In the genomic region with DNA sequence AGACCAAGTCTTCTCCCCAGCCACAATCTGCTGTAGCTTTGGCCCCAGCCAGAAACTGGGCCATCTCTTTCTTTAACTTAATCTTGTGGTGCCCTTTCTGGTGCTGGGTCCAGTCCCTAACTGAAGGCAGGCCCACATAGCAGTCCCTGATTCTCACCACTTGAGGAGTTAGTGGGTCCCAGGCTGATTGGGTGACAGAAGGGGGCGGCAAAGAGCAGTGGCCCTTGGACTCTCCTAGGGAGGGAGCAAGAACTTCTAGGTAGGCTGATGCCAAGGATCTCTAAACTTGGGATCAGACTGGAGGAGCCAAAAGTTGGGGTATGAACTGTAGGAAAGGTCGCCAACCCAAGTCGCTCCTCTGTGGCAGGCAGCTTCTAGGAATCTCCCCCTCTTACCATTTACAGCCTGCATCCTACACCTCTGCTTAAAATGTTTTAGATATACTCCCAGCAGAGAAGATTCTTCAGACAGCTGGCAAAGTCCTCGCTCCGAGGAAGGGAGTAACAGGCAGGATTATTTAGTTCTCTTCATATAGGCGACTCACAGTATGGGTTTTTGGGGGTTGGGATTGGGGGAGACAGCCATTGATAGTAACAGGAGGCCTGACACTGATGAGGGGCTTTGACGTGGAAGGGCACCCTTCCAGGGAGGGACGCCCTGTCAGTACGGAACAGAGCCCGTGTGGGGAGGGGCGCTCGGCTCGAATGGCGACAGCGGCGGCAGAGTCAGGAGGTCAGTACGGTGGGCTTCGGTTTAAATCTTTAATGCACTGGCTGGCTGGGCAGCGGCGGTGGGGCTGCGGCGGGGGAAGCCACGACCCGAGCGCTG, we compare ENCODE assay signal across 8 cellular contexts. TPM values are rescaled to one million over a fixed set of nuclear protein-coding genes. Genes with fewer than 3 reads are reported as not detected.
DNase-seq lines count a peak whose midpoint lies in the region; ATAC-seq and TF ChIP-seq lines count a peak whose summit lies in the region.

No MANE protein-coding gene starts in this region.

- TF ChIP-seq CTCF in neural progenitor cell (IDR thresholded peaks at IDR 0.05) = peak; percentile 92
- TF ChIP-seq CTCF in suprapubic skin (IDR thresholded peaks at IDR 0.05) = peak; percentile 83 to 87

- peak overlapping the region; percentile 89 for H3K4me2 ChIP-seq in neural progenitor cell

- H3K27me3 ChIP-seq in ACC112 (ENCODE audit: insufficient read depth, low read length) (no peaks in the 10 kb centered on the region), neural progenitor cell (no peaks in the 10 kb centered on the region), suprapubic skin (no peaks in the 10 kb centered on the region)

- H3K9me3 ChIP-seq in neural progenitor cell (ENCODE audit: low read depth) (no peaks in the 10 kb centered on the region), suprapubic skin (no peaks in the 10 kb centered on the region)

- H3K4me1 Mint-ChIP-seq in neural progenitor cell = peaks cover 10% of the 10 kb centered on the region

- peaks cover 4% of the 10 kb centered on the region for H3K9me3 Mint-ChIP-seq in neural progenitor cell

- H2AFZ ChIP-seq in ACC112 (ENCODE audit: low read length, unreplicated experiment) = peak overlapping the region; percentile 63
- H2AFZ ChIP-seq in neural progenitor cell (replicated peaks) = peak overlapping the region; percentile 77

- ATAC-seq in GM18502 (IDR thresholded peaks at IDR 0.05; ENCODE audit: poor library complexity, unreplicated experiment) (peak; percentile 58), HG03342 (IDR thresholded peaks at IDR 0.05; ENCODE audit: unreplicated experiment) (peak; percentile 62)

- peak; percentile 80 for DNase-seq in RPMI8226
- DNase-seq in activated naive CD4-positive, alpha-beta T cell (lab: John Stamatoyannopoulos, UW) = peak in 3 of 4 experiments; percentile 8 to 34 (median 28)
- peak; percentile 57 for DNase-seq in foreskin melanocyte
- peak; percentile 86 for DNase-seq in neural progenitor cell (ENCODE audit: low spot score)
- peak; percentile 91 to 92 for DNase-seq in suprapubic skin (ENCODE audit: low spot score in 2 of 2)

- H3F3A ChIP-seq in neural progenitor cell (ENCODE audit: low read depth) = peaks cover 16% of the 10 kb centered on the region

- H3K9ac ChIP-seq in neural progenitor cell = no peak overlapping the region

- peaks cover 8% of the 10 kb centered on the region for H3K27me3 Mint-ChIP-seq in neural progenitor cell (ENCODE audit: insufficient read depth, low read depth)

- H3K36me3 ChIP-seq in ACC112 (ENCODE audit: insufficient read depth, low read length) (peaks cover 18% of the 10 kb centered on the region), neural progenitor cell (no peaks in the 10 kb centered on the region), suprapubic skin (peaks cover 27% of the 10 kb centered on the region)

- H4K20me1 ChIP-seq in neural progenitor cell (ENCODE audit: low read depth) = peaks cover 14% of the 10 kb centered on the region

- peak overlapping the region; percentile 93 for H3K27ac Mint-ChIP-seq in neural progenitor cell

- peak overlapping the region; percentile 95 for H3K4me3 ChIP-seq in ACC112 (ENCODE audit: low read depth, low read length)
- peak overlapping the region; percentile 67 for H3K4me3 ChIP-seq in neural progenitor cell
- H3K4me3 ChIP-seq in suprapubic skin = peak overlapping the region; percentile 62

- H3K27ac ChIP-seq in ACC112 (ENCODE audit: low read depth, low read length) (peak overlapping the region; percentile 36; the same call in 1 of the 2 replicates), neural progenitor cell (no peak overlapping the region), suprapubic skin (peak overlapping the region; percentile 94)

- no peak for TF ChIP-seq EP300 in suprapubic skin (IDR thresholded peaks at IDR 0.05)

- peaks cover 6% of the 10 kb centered on the region for H3K4me1 ChIP-seq in ACC112 (ENCODE audit: control insufficient read depth, insufficient read depth, low read length, unreplicated experiment)
- H3K4me1 ChIP-seq in neural progenitor cell = peaks cover 4% of the 10 kb centered on the region
- H3K4me1 ChIP-seq in suprapubic skin = peaks cover 69% of the 10 kb centered on the region

- H3K4me3 Mint-ChIP-seq in neural progenitor cell = peak overlapping the region; percentile 93

- no peak for TF ChIP-seq POLR2A in suprapubic skin (IDR thresholded peaks at IDR 0.05)

- 17% methylated on average over 10 of the region's 25 CpGs for WGBS in suprapubic skin

- H3K79me2 ChIP-seq in ACC112 (ENCODE audit: control insufficient read depth, insufficient read depth, low read length, unreplicated experiment) = peaks cover 21% of the 10 kb centered on the region
- H3K79me2 ChIP-seq in neural progenitor cell (ENCODE audit: low read depth) = peaks cover 17% of the 10 kb centered on the region

- H3K36me3 Mint-ChIP-seq in neural progenitor cell = peaks cover 15% of the 10 kb centered on the region

RNA-seq across cellular contexts. Expression of a gene that starts 2.0 kb away (rescaled TPM):
- total RNA-seq in neural progenitor cell (ENCODE audit: low replicate concordance) (0.37 and 0.67 TPM in 2 replicates), suprapubic skin (100 to 1,000 TPM; 169 to 357 (median 233) TPM)

RNA-seq across cellular contexts. Expression of a gene that starts 12.5 kb away (rescaled TPM):
- 11.4 and 12.7 TPM in 2 replicates for total RNA-seq in neural progenitor cell (ENCODE audit: low replicate concordance)
- total RNA-seq in suprapubic skin = 100 to 1,000 TPM in 1 of 4 donors, 10 to 100 TPM in 3; 23.4 to 114 (median 39.3) TPM

RNA-seq across cellular contexts. Expression of a gene that starts 18.0 kb away (rescaled TPM):
- total RNA-seq in neural progenitor cell (ENCODE audit: low replicate concordance) = 32.1 and 43.7 TPM in 2 replicates
- 100 to 1,000 TPM in 1 of 4 donors, 10 to 100 TPM in 3; 47.6 to 182 (median 77.6) TPM for total RNA-seq in suprapubic skin

RNA-seq across cellular contexts. Expression of a gene that starts 26.6 kb away (rescaled TPM):
- not detected in 2 replicates for total RNA-seq in neural progenitor cell (ENCODE audit: low replicate concordance)
- total RNA-seq in suprapubic skin = 1 to 10 TPM; 1.3 to 5.4 (median 3.3) TPM

RNA-seq across cellular contexts. Expression of a gene that starts 26.9 kb away (rescaled TPM):
- total RNA-seq in neural progenitor cell (ENCODE audit: low replicate concordance) = 37.8 and 108 TPM in 2 replicates
- total RNA-seq in suprapubic skin = 100 to 1,000 TPM in 3 of 4 donors, 10 to 100 TPM in 1; 78.5 to 111 (median 109) TPM

Comparison
In these comparisons a context has a peak if more than half of its experiments do, and no peak if none do; other contexts are left out.
1. DNase-seq: peak in every context shown above with its lines; median percentile 92 in suprapubic skin; 86 in neural progenitor cell; 80 in RPMI8226; 57 in foreskin melanocyte; 28 in activated naive CD4-positive, alpha-beta T cell.
2. RNA of a gene that starts 2.0 kb away (total RNA-seq): 169 to 357 TPM in suprapubic skin; 0.37 to 0.67 TPM in neural progenitor cell; every median in the first group is over 100 times any median in the second.
3. Peak in every context shown above with its lines, with median percentiles within 50 percentile points of each other: H3K4me3 ChIP-seq.